In genomic region chr9:127422787-127423186, GRCh38 we compare ENCODE assay signal across 8 cellular contexts. TPM values are rescaled to one million over a fixed set of nuclear protein-coding genes. Genes with fewer than 3 reads are reported as not detected.
DNase-seq lines count a peak whose midpoint lies in the region; ATAC-seq and TF ChIP-seq lines count a peak whose summit lies in the region.

No MANE protein-coding gene starts in this region.

- peaks cover 47 to 49% of the 10 kb centered on the region in 2 donors for H3K4me1 Mint-ChIP-seq in natural killer cell treated with Interleukin-12 subunit alpha and Interleukin-12 subunit beta and Interleukin-15 and Interleukin-18, amount 100 ng/mL, for 72 hours (ENCODE audit: low read depth in 2 of 2)

- peak overlapping the region in 1 of 2 donors; percentile 25 for H3K27ac ChIP-seq in coronary artery

- H3K9me3 Mint-ChIP-seq in natural killer cell treated with Interleukin-12 subunit alpha and Interleukin-12 subunit beta and Interleukin-15 and Interleukin-18, amount 100 ng/mL, for 72 hours, result no peaks in the 10 kb centered on the region

- H3K9me3 ChIP-seq in BE2C, result no peaks in the 10 kb centered on the region; the same call in 1 of the 2 replicates

- H3K27me3 Mint-ChIP-seq in natural killer cell treated with Interleukin-12 subunit alpha and Interleukin-12 subunit beta and Interleukin-15 and Interleukin-18, amount 100 ng/mL, for 72 hours, result no peaks in the 10 kb centered on the region

- H3K4me3 Mint-ChIP-seq in natural killer cell treated with Interleukin-12 subunit alpha and Interleukin-12 subunit beta and Interleukin-15 and Interleukin-18, amount 100 ng/mL, for 72 hours, result peak overlapping the region; percentile 99

- TF ChIP-seq CTCF in BE2C (IDR thresholded peaks at IDR 0.05; ENCODE audit: low read depth, low read length) (no peak), LNCaP clone FGC (IDR thresholded peaks at IDR 0.05; ENCODE audit: control insufficient read depth, extremely low read depth, insufficient read depth) (no peak), coronary artery (IDR thresholded peaks at IDR 0.05) (no peak)

- no peak for ATAC-seq in natural killer cell treated with Interleukin-12 subunit alpha and Interleukin-12 subunit beta and Interleukin-15 and Interleukin-18, amount 100 ng/mL, for 72 hours

- H3K36me3 ChIP-seq in BE2C, result no peaks in the 10 kb centered on the region

- H3K36me3 Mint-ChIP-seq in natural killer cell treated with Interleukin-12 subunit alpha and Interleukin-12 subunit beta and Interleukin-15 and Interleukin-18, amount 100 ng/mL, for 72 hours, result peaks cover 7% of the 10 kb centered on the region

- DNase-seq in BE2C (no peak), LNCaP clone FGC (ENCODE audit: low read depth) (no peak), coronary artery (ENCODE audit: low spot score) (no peak), hepatic stellate cell (ENCODE audit: low spot score) (no peak), T-helper 9 cell (no peak), COR-L47 (lab: John Stamatoyannopoulos, UW) (no peak), NCI-H2227 treated with DMSO at 0.1 percent for 48 hours (lab: John Stamatoyannopoulos, UW) (no peak)
- no peak for DNase-seq in natural killer cell treated with Interleukin-12 subunit alpha and Interleukin-12 subunit beta and Interleukin-15 and Interleukin-18, amount 100 ng/mL, for 72 hours (ENCODE audit: low spot score)

- H3K4me3 ChIP-seq in BE2C (ENCODE audit: low read depth, low read length) (peak overlapping the region; percentile 99), LNCaP clone FGC (ENCODE audit: low read depth, low read length) (peak overlapping the region; percentile 79), coronary artery (peak overlapping the region; percentile 91)

- H3K27me3 ChIP-seq in BE2C, result no peaks in the 10 kb centered on the region

- peak overlapping the region; percentile 93 to 99 for H3K27ac Mint-ChIP-seq in natural killer cell treated with Interleukin-12 subunit alpha and Interleukin-12 subunit beta and Interleukin-15 and Interleukin-18, amount 100 ng/mL, for 72 hours

- no peaks in the 10 kb centered on the region for H3K4me1 ChIP-seq in BE2C

RNA-seq across cellular contexts. Expression of gene ZNF79, which starts 1.4 kb away (rescaled TPM):
- polyA plus RNA-seq in BE2C (2012; ENCODE audit: insufficient read depth, insufficient read length, low read depth), result 12.8 TPM
- 10 to 100 TPM; 14.4 to 16.3 TPM for total RNA-seq in natural killer cell treated with Interleukin-12 subunit alpha and Interleukin-12 subunit beta and Interleukin-15 and Interleukin-18, amount 100 ng/mL, for 72 hours

RNA-seq across cellular contexts. Expression of gene SLC2A8, which starts 25.8 kb away (rescaled TPM):
- polyA plus RNA-seq in BE2C (2012; ENCODE audit: insufficient read depth, insufficient read length, low read depth), result 39.2 TPM
- 10 to 100 TPM in 1 of 2 donors, 1 to 10 TPM in 1; 8.8 to 16.5 TPM for total RNA-seq in natural killer cell treated with Interleukin-12 subunit alpha and Interleukin-12 subunit beta and Interleukin-15 and Interleukin-18, amount 100 ng/mL, for 72 hours

RNA-seq across cellular contexts. Expression of gene RPL12, which starts 28.4 kb away (rescaled TPM):
- 694 TPM for polyA plus RNA-seq in BE2C (2012; ENCODE audit: insufficient read depth, insufficient read length, low read depth)
- 1,000 to 10,000 TPM in 1 of 2 donors, 100 to 1,000 TPM in 1; 698 to 1,282 TPM for total RNA-seq in natural killer cell treated with Interleukin-12 subunit alpha and Interleukin-12 subunit beta and Interleukin-15 and Interleukin-18, amount 100 ng/mL, for 72 hours

RNA-seq across cellular contexts. Expression of gene LRSAM1, which starts 28.5 kb away (rescaled TPM):
- polyA plus RNA-seq in BE2C (2012; ENCODE audit: insufficient read depth, insufficient read length, low read depth), result 20.5 TPM
- total RNA-seq in natural killer cell treated with Interleukin-12 subunit alpha and Interleukin-12 subunit beta and Interleukin-15 and Interleukin-18, amount 100 ng/mL, for 72 hours, result 10 to 100 TPM; 17.5 to 34.4 TPM
